20 cellular contexts compared by ENCODE assay signal in genomic region chr1:41866285-41866684, GRCh38. TPM values are rescaled to one million over a fixed set of nuclear protein-coding genes. Genes with fewer than 3 reads are reported as not detected.
DNase-seq lines count a peak whose midpoint lies in the region; ATAC-seq and TF ChIP-seq lines count a peak whose summit lies in the region.
"Had no signal": no experiment of that assay in that cellular context is flagged by ENCODE, and none has a peak within 500 bp of the region (broad histone marks: within the 10 kb centered on the region; RNA-seq: fewer than 3 reads in every experiment).

No MANE protein-coding gene starts in this region.

- no peak overlapping the region for H3K4ac ChIP-seq in IMR-90 (ENCODE audit: low read depth, low read length)

- no CpG with 5 or more reads among the region's 2 CpGs for WGBS in IMR-90 (ENCODE audit: extremely low coverage in 2 of 2, insufficient read length in 1 of 2), 2 experiments
- WGBS in psoas muscle, 3 donors: 20 to 38% (median 26%) methylated on average over 2 of the region's 2 CpGs

- H2BK20ac ChIP-seq in IMR-90 (ENCODE audit: low read depth, low read length): no peak overlapping the region

- no peak overlapping the region for H4K8ac ChIP-seq in IMR-90 (ENCODE audit: low read depth in 2 of 2, low read length in 2 of 2)

- DNase-seq in DND-41: no peak
- DNase-seq in IMR-90: no peak
- peak; percentile 70 for DNase-seq in left ventricle myocardium superior
- no peak for DNase-seq in psoas muscle
- no peak for DNase-seq in UCSD-AML1 (lab: John Stamatoyannopoulos, UW; ENCODE audit: unreplicated experiment)
- DNase-seq in osteoblast (ENCODE audit: insufficient read length, low spot score, missing footprints): no peak
- DNase-seq in NCI-H187 (lab: John Stamatoyannopoulos, UW): no peak
- DNase-seq: CD8-positive, alpha-beta T cell; HCEC 1CT; KG1; NCI-H1092 treated with DMSO at 0.1 percent for 48 hours; NCI-H1436 treated with DMSO at 0.1 percent for 48 hours; NCI-H2029; NCI-H226; NCI-H510A treated with DMSO at 0.1 percent for 48 hours; NCI-H748 treated with DMSO at 0.1 percent for 48 hours had no signal

- peaks cover 10% of the 10 kb centered on the region; the same call in 1 of the 2 replicates for H3K9me1 ChIP-seq in IMR-90 (ENCODE audit: insufficient read depth, low read length)

- H4K20me1 ChIP-seq in DND-41 (ENCODE audit: insufficient read depth, low read length): peaks cover 7% of the 10 kb centered on the region; the same call in 1 of the 2 replicates
- H4K20me1 ChIP-seq in IMR-90 (ENCODE audit: insufficient read depth, low read length): peaks cover 5% of the 10 kb centered on the region
- H4K20me1 ChIP-seq in osteoblast (ENCODE audit: insufficient read depth, low read length): no peaks in the 10 kb centered on the region
- H4K20me1 ChIP-seq: BLaER1 had no signal

- no peak overlapping the region for H2BK120ac ChIP-seq in IMR-90 (ENCODE audit: low read depth, low read length)

- no peak for TF ChIP-seq RAD21 in IMR-90 (IDR thresholded peaks at IDR 0.05; ENCODE audit: low read length)

- H3K14ac ChIP-seq in IMR-90 (replicated peaks; ENCODE audit: low read depth, low read length): no peak overlapping the region; the same call in 1 of the 2 replicates

- peak overlapping the region; percentile 51 for H3K9ac ChIP-seq in DND-41 (ENCODE audit: low read depth, low read length)
- H3K9ac ChIP-seq in IMR-90 (ENCODE audit: low read depth, low read length): no peak overlapping the region
- H3K9ac ChIP-seq: BLaER1 had no signal

- H3K18ac ChIP-seq in IMR-90 (ENCODE audit: low read depth, low read length): no peak overlapping the region

- H3K23ac ChIP-seq in IMR-90 (ENCODE audit: low read depth, low read length): no peak overlapping the region

- H3K36me3 ChIP-seq in DND-41 (ENCODE audit: insufficient read depth, low read length) (peaks cover 55% of the 10 kb centered on the region), IMR-90 (ENCODE audit: control insufficient read depth, insufficient read depth, low read length) (no peaks in the 10 kb centered on the region), psoas muscle (ENCODE audit: insufficient read depth in 1 of 2, low read depth in 1 of 2) (no peaks in the 10 kb centered on the region), osteoblast (ENCODE audit: insufficient read depth, low read length) (no peaks in the 10 kb centered on the region)
- H3K36me3 ChIP-seq: BLaER1, SJCRH30 had no signal

- H4K91ac ChIP-seq in IMR-90 (ENCODE audit: insufficient read depth, low read depth, low read length): no peak overlapping the region

- no peak overlapping the region for H2BK15ac ChIP-seq in IMR-90 (ENCODE audit: low read depth, low read length)

- POLR2A ChIA-PET in IMR-90 (lab: Charles Lee; ENCODE audit: unreplicated experiment): no interaction called here

- no peak overlapping the region for H4K5ac ChIP-seq in IMR-90 (ENCODE audit: low read depth, low read length)

- no peak overlapping the region for H2BK5ac ChIP-seq in IMR-90 (ENCODE audit: low read depth, low read length, poor library complexity, severe bottlenecking)

- no peak overlapping the region for H2AFZ ChIP-seq in DND-41 (ENCODE audit: low read depth, low read length)
- peak overlapping the region; percentile 15 for H2AFZ ChIP-seq in IMR-90 (replicated peaks; ENCODE audit: low read length, poor library complexity)
- H2AFZ ChIP-seq in osteoblast (ENCODE audit: low read length): no peak overlapping the region
- H2AFZ ChIP-seq: GM23338 had no signal

- H3K79me2 ChIP-seq in DND-41 (ENCODE audit: insufficient read depth, low read length) (peaks cover 100% of the 10 kb centered on the region), osteoblast (ENCODE audit: insufficient read depth, low read length) (no peaks in the 10 kb centered on the region)

- ATAC-seq in DND-41 (ENCODE audit: insufficient read depth, low read depth): no peak
- ATAC-seq in IMR-90 (ENCODE audit: low read depth): no peak
- ATAC-seq in left ventricle myocardium superior: peak; percentile 89
- ATAC-seq in psoas muscle: peak in 3 of 4 donors; percentile 23 to 60 (median 54)
- ATAC-seq: CD8-positive, alpha-beta T cell; GM23338 had no signal

- H3K79me1 ChIP-seq in IMR-90 (ENCODE audit: low read depth in 1 of 2, low read length in 2 of 2): no peaks in the 10 kb centered on the region

- H3K9me3 ChIP-seq in DND-41 (ENCODE audit: insufficient read depth, low read length, severe bottlenecking) (no peaks in the 10 kb centered on the region), IMR-90 (ENCODE audit: control insufficient read depth, insufficient read depth, low read length) (no peaks in the 10 kb centered on the region), psoas muscle (no peaks in the 10 kb centered on the region), osteoblast (ENCODE audit: low read depth, low read length) (no peaks in the 10 kb centered on the region)
- H3K9me3 ChIP-seq: BLaER1, SJCRH30 had no signal

- H3K4me2 ChIP-seq in DND-41 (ENCODE audit: insufficient read depth, low read length) (no peak overlapping the region), IMR-90 (ENCODE audit: low read depth, low read length) (no peak overlapping the region), osteoblast (ENCODE audit: insufficient read depth, low read length) (no peak overlapping the region)
- H3K4me2 ChIP-seq: BLaER1, GM23338 had no signal

- dilution Hi-C loops in IMR-90 (cut with HindIII; ENCODE audit: low sequenced_read_pairs, unreplicated experiment): no loop called here

- no peak overlapping the region for H3K56ac ChIP-seq in IMR-90 (ENCODE audit: extremely low read depth, insufficient read depth, low read length)

- H2AK5ac ChIP-seq in IMR-90 (ENCODE audit: low read depth, low read length): no peak overlapping the region

- H3K27me3 ChIP-seq in DND-41 (ENCODE audit: insufficient read depth, low read length, poor library complexity) (no peaks in the 10 kb centered on the region), IMR-90 (ENCODE audit: control insufficient read depth, insufficient read depth, low read length) (no peaks in the 10 kb centered on the region), psoas muscle (ENCODE audit: insufficient read depth in 3 of 3, low read length in 2 of 3) (no peaks in the 10 kb centered on the region), osteoblast (ENCODE audit: insufficient read depth, low read length) (no peaks in the 10 kb centered on the region)
- H3K27me3 ChIP-seq: BLaER1 had no signal

- intact Hi-C loops in IMR-90 (cut with micrococcal nuclease) (no loop called here), left ventricle myocardium superior (cut with micrococcal nuclease) (loop anchor here (10.0 kb wide), 1 partner anchor 49 kb away; the partner anchor contains the start of gene HIVEP3), psoas muscle (cut with DNase I) (no loop called here)

- H3K27ac ChIP-seq in DND-41 (ENCODE audit: low read length) (peak overlapping the region; percentile 86), IMR-90 (ENCODE audit: insufficient read depth, low read length) (no peak overlapping the region), psoas muscle (no peak overlapping the region), osteoblast (ENCODE audit: low read depth, low read length) (no peak overlapping the region)
- H3K27ac ChIP-seq: BLaER1, HL-60, SJCRH30 had no signal

- H3K4me3 ChIP-seq in DND-41 (ENCODE audit: low read depth in 1 of 2, low read length in 2 of 2) (no peak overlapping the region), IMR-90 (ENCODE audit: insufficient read depth, low read depth, low read length) (no peak overlapping the region), psoas muscle (no peak overlapping the region), osteoblast (ENCODE audit: insufficient read depth, low read length) (no peak overlapping the region)
- H3K4me3 ChIP-seq: BLaER1, GM23338, SJCRH30 had no signal

- no peak for TF ChIP-seq POLR2A in IMR-90 (IDR thresholded peaks at IDR 0.05; ENCODE audit: low read depth, low read length)

- no peak overlapping the region for H2AK9ac ChIP-seq in IMR-90 (replicated peaks; ENCODE audit: low read depth, low read length, poor library complexity)

- TF ChIP-seq CTCF in DND-41 (IDR thresholded peaks at IDR 0.05; ENCODE audit: borderline replicate concordance, extremely low read depth, low read length, poor library complexity, severe bottlenecking) (no peak), IMR-90 (conservative IDR thresholded peaks at IDR 0.05; ENCODE audit: low read depth, low read length) (no peak), psoas muscle (IDR thresholded peaks at IDR 0.05) (no peak), osteoblast (IDR thresholded peaks at IDR 0.05; ENCODE audit: extremely low read depth, low read depth, low read length) (no peak)

- CTCF ChIA-PET in IMR-90 (lab: Yijun Ruan, JAX): no interaction called here

- peaks cover 100% of the 10 kb centered on the region for H3K4me1 ChIP-seq in DND-41 (ENCODE audit: insufficient read depth, low read length)
- peaks cover 13% of the 10 kb centered on the region for H3K4me1 ChIP-seq in IMR-90 (ENCODE audit: control insufficient read depth, insufficient read depth, low read length)
- H3K4me1 ChIP-seq in psoas muscle: peaks cover 10% of the 10 kb centered on the region
- peaks cover 34% of the 10 kb centered on the region for H3K4me1 ChIP-seq in osteoblast (ENCODE audit: insufficient read depth, low read length)

- in situ Hi-C loops in IMR-90 (cut with MboI; ENCODE audit: low sequenced_read_pairs): no loop called here

- BruUV-seq in IMR-90 (replicated peaks; lab: Mats Ljungman, UMichigan): no TSS peak

TF ChIP-seq in IMR-90, 13 proteins besides CTCF, POLR2A, EP300 and RAD21 (continues in another document):
- TF ChIP-seq MAZ (IDR thresholded peaks at IDR 0.05; ENCODE audit: borderline replicate concordance, low read depth, low read length) (no peak), RFX5 (IDR thresholded peaks at IDR 0.05; ENCODE audit: low read depth, low read length) (no peak), RCOR1 (IDR thresholded peaks at IDR 0.05; ENCODE audit: insufficient replicate concordance, low read length) (no peak), NFE2L2 (IDR thresholded peaks at IDR 0.05; ENCODE audit: low read depth, low read length) (no peak), BHLHE40 (IDR thresholded peaks at IDR 0.05; ENCODE audit: low read depth, low read length) (no peak)
- TF ChIP-seq, protein P1, sequence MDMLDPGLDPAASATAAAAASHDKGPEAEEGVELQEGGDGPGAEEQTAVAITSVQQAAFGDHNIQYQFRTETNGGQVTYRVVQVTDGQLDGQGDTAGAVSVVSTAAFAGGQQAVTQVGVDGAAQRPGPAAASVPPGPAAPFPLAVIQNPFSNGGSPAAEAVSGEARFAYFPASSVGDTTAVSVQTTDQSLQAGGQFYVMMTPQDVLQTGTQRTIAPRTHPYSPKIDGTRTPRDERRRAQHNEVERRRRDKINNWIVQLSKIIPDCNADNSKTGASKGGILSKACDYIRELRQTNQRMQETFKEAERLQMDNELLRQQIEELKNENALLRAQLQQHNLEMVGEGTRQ (IDR thresholded peaks at IDR 0.05; ENCODE audit: low read depth, low read length): no peak

RNA-seq across cellular contexts. Expression of gene HIVEP3, which starts 52.4 kb away (rescaled TPM):
- total RNA-seq in IMR-90 (2012; rRNA removed) (1.1 and 1.4 TPM in 2 replicates), left ventricle myocardium superior (6.5 TPM), psoas muscle (1 to 10 TPM; 2.1 to 3.4 (median 3.1) TPM), osteoblast (1.8 TPM in 2 replicates)
- polyA plus RNA-seq in IMR-90 (2012; rRNA removed) (3.6 and 4.0 TPM in 2 replicates), psoas muscle (1 to 10 TPM in 1 of 3 donors, under 1 TPM in 2; 0.70 to 1.4 (median 0.98) TPM)
- 2.5 and 2.7 TPM in 2 replicates for polyA plus RNA-seq in IMR-90 (2012; cell fraction: cytosol; rRNA removed)
- polyA plus RNA-seq in IMR-90 (2012; cell fraction: nucleus; rRNA removed; ENCODE audit: low replicate concordance): 2.1 and 3.1 TPM in 2 replicates

Comparison
In these comparisons a context has a peak if more than half of its experiments do, and no peak if none do; other contexts are left out.
1. ATAC-seq: peak in left ventricle myocardium superior (single experiment) and psoas muscle (3 of 4); none in DND-41 (single experiment) and IMR-90 (single experiment).